In the genomic region with DNA sequence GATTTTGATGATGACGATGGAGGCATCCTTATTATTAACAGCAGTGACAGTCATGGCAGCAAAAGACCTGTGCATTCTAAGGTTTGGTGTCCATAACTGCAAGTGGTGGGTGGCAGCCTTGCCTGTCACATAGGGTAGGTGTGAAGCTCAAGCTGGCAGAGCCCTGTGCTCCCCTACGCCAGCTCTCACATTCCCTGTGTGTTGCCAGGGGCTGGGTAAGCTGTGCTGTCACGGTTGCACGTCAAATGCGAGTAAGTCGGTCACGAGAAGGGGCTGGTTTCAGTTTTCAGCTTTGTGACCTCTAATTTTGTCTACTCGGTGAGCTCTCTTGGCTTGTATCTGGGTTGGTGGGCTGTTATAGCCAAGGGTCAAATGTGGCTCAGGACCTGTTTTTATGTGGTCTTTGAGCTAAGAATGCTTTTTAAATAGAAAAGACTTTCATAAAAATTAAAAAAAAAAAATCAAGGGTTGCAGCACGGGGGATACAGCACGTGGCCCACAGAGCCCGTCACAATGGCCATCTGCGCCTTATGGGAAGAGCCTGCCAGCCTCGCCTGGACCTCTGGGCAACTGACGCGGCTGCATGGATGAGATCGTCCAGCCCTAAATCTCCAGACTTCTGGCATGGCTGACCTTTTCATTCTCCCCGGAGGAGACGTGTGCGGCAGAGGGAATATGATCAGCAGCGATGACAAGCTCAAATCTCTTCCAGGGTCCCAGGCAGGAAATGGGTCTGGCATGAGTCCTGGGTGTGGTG, we compare ENCODE assay signal across 9 cellular contexts.
DNase-seq lines count a peak whose midpoint lies in the region; ATAC-seq, FAIRE-seq and TF ChIP-seq lines count a peak whose summit lies in the region.
"Had no signal": no experiment of that assay in that cellular context is flagged by ENCODE, and none has a peak within 500 bp of the region (broad histone marks: within the 10 kb centered on the region; RNA-seq: fewer than 3 reads in every experiment).

No MANE protein-coding gene starts in this region.

- TF ChIP-seq CTCF in coronary artery (IDR thresholded peaks at IDR 0.05) = no peak

- TF ChIP-seq POLR2A in GM12891 (IDR thresholded peaks at IDR 0.05; ENCODE audit: low read depth, low read length) = no peak

- peak; percentile 44 for DNase-seq in GM12891 (ENCODE audit: insufficient read length, low spot score)
- no peak for DNase-seq in left cardiac atrium
- no peak for DNase-seq in coronary artery (ENCODE audit: low spot score)
- no peak for DNase-seq in DMS153 treated with DMSO at 0.1 percent for 48 hours (lab: John Stamatoyannopoulos, UW; ENCODE audit: unreplicated experiment)
- no peak for DNase-seq in SIG-M5 treated with dmso at 0.1 percent for 504 hours (lab: John Stamatoyannopoulos, UW; ENCODE audit: unreplicated experiment)
- no peak for DNase-seq in NCI-H1930 (lab: John Stamatoyannopoulos, UW)
- DNase-seq: DMS153 had no signal

- FAIRE-seq in GM12891 (lab: Jason Lieb, UNC) = peak; percentile 66

- no peak overlapping the region for H3K4me3 ChIP-seq in coronary artery

- ATAC-seq in GM21390 (IDR thresholded peaks at IDR 0.05; ENCODE audit: unreplicated experiment) = peak; percentile 44
- ATAC-seq in HG03342 (IDR thresholded peaks at IDR 0.05; ENCODE audit: unreplicated experiment) = peak; percentile 46
- ATAC-seq in left cardiac atrium = peak; percentile 36 to 60

- H3K27ac ChIP-seq in coronary artery = no peak overlapping the region

- intact Hi-C loops in left cardiac atrium (cut with DNase I) = no loop called here

TF ChIP-seq in GM12891, 5 proteins besides CTCF, POLR2A, EP300 and RAD21:
- TF ChIP-seq TAF1 (IDR thresholded peaks at IDR 0.05; ENCODE audit: low read depth, low read length) (no peak), SPI1 (IDR thresholded peaks at IDR 0.05; ENCODE audit: low read depth, low read length) (no peak), POLR2AphosphoS5 (IDR thresholded peaks at IDR 0.05; ENCODE audit: low read depth, low read length) (no peak), PAX5 (IDR thresholded peaks at IDR 0.05; ENCODE audit: insufficient read depth, low read length, severe bottlenecking) (no peak), POU2F2 (IDR thresholded peaks at IDR 0.05; ENCODE audit: low read depth, low read length) (no peak)
